In genomic region chr2:238599549-238600505, GRCh38 we compare ENCODE assay signal across 23 cellular contexts.
"Had no signal": no experiment of that assay in that cellular context is flagged by ENCODE, and none has a peak within 500 bp of the region (broad histone marks: within the 10 kb centered on the region; RNA-seq: fewer than 3 reads in every experiment).

No MANE protein-coding gene starts in this region.

- H3K36me3 ChIP-seq: colonic mucosa, gastrocnemius medialis, right atrium auricular region, sigmoid colon, stomach, thoracic aorta, transverse colon had no signal

- H3K4me3 ChIP-seq: colonic mucosa, gastrocnemius medialis, hepatocyte, lung, right atrium auricular region, sigmoid colon, skin epidermis, stomach, thoracic aorta, transverse colon had no signal

- H3K9me3 ChIP-seq: colonic mucosa, gastrocnemius medialis, sigmoid colon, thoracic aorta, transverse colon had no signal

- H3K4me3 Mint-ChIP-seq: naive thymus-derived CD4-positive, alpha-beta T cell had no signal

- H3K27ac Mint-ChIP-seq: naive thymus-derived CD4-positive, alpha-beta T cell had no signal

- H3K4me1 ChIP-seq: colonic mucosa had no signal

- ATAC-seq: gastrocnemius medialis; left colon; left ventricle myocardium superior; naive thymus-derived CD4-positive, alpha-beta T cell had no signal

- DNase-seq: cerebellar nuclear complex; colonic mucosa; dermis blood vessel endothelial cell; effector CD4-positive, alpha-beta T cell; gastrocnemius medialis; head of caudate nucleus; kidney; left colon; left ventricle myocardium superior; mesendoderm; naive thymus-derived CD4-positive, alpha-beta T cell; sigmoid colon; stimulated activated CD4-positive, alpha-beta T cell treated with anti-CD3 and anti-CD28 coated beads, Interleukin-2, amount 100 ng/mL, for 24 hours; stimulated activated CD4-positive, alpha-beta T cell treated with anti-CD3 and anti-CD28 coated beads, Interleukin-4, amount 100 ng/mL, for 4 hours; stimulated activated naive CD4-positive, alpha-beta T cell; stomach; substantia nigra; transverse colon had no signal

- H3K27me3 ChIP-seq: colonic mucosa, gastrocnemius medialis, hepatocyte, right atrium auricular region, sigmoid colon had no signal

- H3K27ac ChIP-seq: colonic mucosa, hepatocyte, right atrium auricular region had no signal
